ENCODE assay signal across 20 cellular contexts in the genomic region with DNA sequence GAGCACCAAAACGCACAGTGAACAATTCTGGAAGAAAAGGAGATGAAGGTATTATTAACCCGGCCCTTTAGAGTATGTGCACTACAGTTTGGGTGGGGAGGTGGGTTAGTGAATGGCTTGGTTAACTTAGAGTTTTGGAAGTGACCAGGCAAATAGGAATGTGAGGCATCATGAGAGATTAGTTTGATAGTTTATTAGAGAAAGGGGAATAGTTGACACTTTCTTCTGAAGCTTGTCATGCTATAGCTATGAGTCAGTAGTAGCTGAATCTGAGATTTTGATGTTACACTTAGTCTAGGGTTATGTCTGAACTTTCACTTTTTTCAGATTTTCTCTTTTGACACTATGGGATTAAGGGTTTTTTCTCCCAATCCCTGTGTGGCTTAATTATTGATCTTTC.
A peak's percentile ranks its signal among the peaks of the same experiment; 100 is the strongest.
DNase-seq lines count a peak whose midpoint lies in the region; FAIRE-seq and TF ChIP-seq lines count a peak whose summit lies in the region.
"Had no signal": no experiment of that assay in that cellular context is flagged by ENCODE, and none has a peak within 500 bp of the region (broad histone marks: within the 10 kb centered on the region; RNA-seq: fewer than 3 reads in every experiment).

No MANE protein-coding gene starts in this region.

- H3K36me3 ChIP-seq in astrocyte (ENCODE audit: insufficient read depth, low read length) (no peaks in the 10 kb centered on the region), mesenchymal stem cell (ENCODE audit: control insufficient read depth in 1 of 2, insufficient read depth in 2 of 2, low read depth in 1 of 2, low read length in 2 of 2) (no peaks in the 10 kb centered on the region)

- no peak overlapping the region for H2BK120ac ChIP-seq in mesenchymal stem cell (ENCODE audit: low read depth, low read length)

- no peak overlapping the region for H2BK15ac ChIP-seq in mesenchymal stem cell (ENCODE audit: low read depth, poor library complexity, severe bottlenecking)

- H3K9me3 ChIP-seq in AG04450 (ENCODE audit: control insufficient read depth, insufficient read depth, low read length): no peaks in the 10 kb centered on the region
- no peaks in the 10 kb centered on the region for H3K9me3 ChIP-seq in astrocyte (ENCODE audit: insufficient read depth, low read depth, low read length)
- peaks cover 28% of the 10 kb centered on the region for H3K9me3 ChIP-seq in mesenchymal stem cell (ENCODE audit: control insufficient read depth, low read length)
- H3K9me3 ChIP-seq: Caco-2 had no signal

- no peak overlapping the region for H2AK5ac ChIP-seq in mesenchymal stem cell (ENCODE audit: low read length, severe bottlenecking)

- POLR2A ChIA-PET in AG04450 (lab: Yijun Ruan, JAX): interaction anchor here (0.7 kb wide), 1 partner anchor 797 kb away, joined by 6 read pairs; no protein-coding TSS in a partner anchor

- no peaks in the 10 kb centered on the region for H3K27me3 ChIP-seq in AG04450 (ENCODE audit: control insufficient read depth, insufficient read depth, low read length)
- no peaks in the 10 kb centered on the region for H3K27me3 ChIP-seq in astrocyte (ENCODE audit: insufficient read depth, low read length)
- no peaks in the 10 kb centered on the region for H3K27me3 ChIP-seq in mesenchymal stem cell (ENCODE audit: control insufficient read depth in 1 of 2, insufficient read depth in 1 of 2, low read length in 2 of 2)

- H4K91ac ChIP-seq in mesenchymal stem cell (ENCODE audit: low read length): no peak overlapping the region

- no peaks in the 10 kb centered on the region for H3K27me3 Mint-ChIP-seq in astrocyte (ENCODE audit: low read depth, unreplicated experiment)

- H3K23ac ChIP-seq in mesenchymal stem cell (ENCODE audit: low read length in 2 of 2): no peak overlapping the region

- H3K9me3 Mint-ChIP-seq in astrocyte (ENCODE audit: unreplicated experiment): peaks cover 3% of the 10 kb centered on the region

- H3K4me1 ChIP-seq in astrocyte (ENCODE audit: insufficient read depth, low read length) (peaks cover 7% of the 10 kb centered on the region), mesenchymal stem cell (ENCODE audit: control insufficient read depth, insufficient read depth, low read depth, low read length) (no peaks in the 10 kb centered on the region)
- H3K4me1 ChIP-seq: Caco-2 had no signal

- no peak overlapping the region for H3K14ac ChIP-seq in mesenchymal stem cell (ENCODE audit: low read length in 2 of 2)

- no peak overlapping the region for H3K9ac ChIP-seq in astrocyte (ENCODE audit: low read length)
- no peak overlapping the region for H3K9ac ChIP-seq in mesenchymal stem cell (ENCODE audit: low read length)

- H2BK12ac ChIP-seq in mesenchymal stem cell (ENCODE audit: low read length in 2 of 2): no peak overlapping the region

- no peaks in the 10 kb centered on the region for H3K79me2 ChIP-seq in astrocyte (ENCODE audit: insufficient read depth, low read length)

- no peaks in the 10 kb centered on the region for H3K36me3 Mint-ChIP-seq in astrocyte (ENCODE audit: low read depth, unreplicated experiment)

- H2AFZ ChIP-seq in astrocyte (ENCODE audit: low read depth, low read length): no peak overlapping the region
- H2AFZ ChIP-seq in mesenchymal stem cell (ENCODE audit: low read depth, low read length): no peak overlapping the region
- H2AFZ ChIP-seq: GM23338 had no signal

- no peak for TF ChIP-seq CTCF in AG04450 (IDR thresholded peaks at IDR 0.05; ENCODE audit: low read depth, low read length)
- no peak for TF ChIP-seq CTCF in astrocyte (IDR thresholded peaks at IDR 0.05; ENCODE audit: insufficient read depth, low read depth, low read length)

- no peak overlapping the region for H4K8ac ChIP-seq in mesenchymal stem cell (ENCODE audit: low read length)

- CTCF ChIA-PET in AG04450 (lab: Charles Lee): no interaction called here

- H3K4ac ChIP-seq in mesenchymal stem cell (ENCODE audit: low read depth in 1 of 2, low read length in 2 of 2): no peak overlapping the region

- no peak overlapping the region for H3K27ac ChIP-seq in AG04450 (ENCODE audit: low read depth, low read length)
- H3K27ac ChIP-seq in astrocyte (ENCODE audit: low read depth, low read length): peak overlapping the region; percentile 30
- no peak overlapping the region for H3K27ac ChIP-seq in mesenchymal stem cell (ENCODE audit: low read length, poor library complexity, severe bottlenecking)

- DNase-seq in AG04450 (ENCODE audit: low read depth, low spot score) (peak; percentile 76), HTR-8/SVneo (ENCODE audit: insufficient read length, low spot score) (peak; percentile 69), astrocyte (ENCODE audit: low read depth) (peak; percentile 90), mesenchymal stem cell (peak; percentile 50), OCI-M2 (lab: John Stamatoyannopoulos, UW; ENCODE audit: unreplicated experiment) (no peak), SK-N-DZ (ENCODE audit: low spot score) (no peak)
- no peak for DNase-seq in activated CD4-positive, CD25-positive, alpha-beta regulatory T cell (lab: John Stamatoyannopoulos, UW)
- no peak for DNase-seq in activated naive CD4-positive, alpha-beta T cell (lab: John Stamatoyannopoulos, UW)
- DNase-seq: AML-193, Caco-2, GDM1, HFFc6, Karpas-422, NCI-H1930, NCI-H2171 treated with DMSO at 0.1 percent for 48 hours, NCI-H510A, NCI-H82, SIG-M5 had no signal

- no peaks in the 10 kb centered on the region for H3K79me1 ChIP-seq in mesenchymal stem cell (replicated peaks; ENCODE audit: low read length, poor library complexity, severe bottlenecking)

- no peak overlapping the region for H3K4me3 Mint-ChIP-seq in astrocyte (ENCODE audit: unreplicated experiment)
- H3K4me3 Mint-ChIP-seq: GM23338, HFFc6 had no signal

- no peak overlapping the region for H2BK5ac ChIP-seq in mesenchymal stem cell (ENCODE audit: low read depth, low read length, poor library complexity, severe bottlenecking)

- peak overlapping the region; percentile 29 for H3K4me2 ChIP-seq in astrocyte (ENCODE audit: low read length)
- no peak overlapping the region for H3K4me2 ChIP-seq in mesenchymal stem cell (ENCODE audit: low read length, poor library complexity, severe bottlenecking)
- H3K4me2 ChIP-seq: GM23338 had no signal

- peak overlapping the region; percentile 85 for H3K27ac Mint-ChIP-seq in astrocyte (ENCODE audit: unreplicated experiment)
- H3K27ac Mint-ChIP-seq: GM23338, HFFc6 had no signal

- H4K20me1 ChIP-seq in astrocyte (ENCODE audit: insufficient read depth, low read length): no peaks in the 10 kb centered on the region

- no peak overlapping the region for H3K18ac ChIP-seq in mesenchymal stem cell (ENCODE audit: low read depth in 1 of 2, low read length in 2 of 2)

- H3K4me3 ChIP-seq in AG04450 (ENCODE audit: low read depth, low read length): no peak overlapping the region
- no peak overlapping the region for H3K4me3 ChIP-seq in astrocyte (ENCODE audit: insufficient read depth, low read depth, low read length)
- H3K4me3 ChIP-seq in mesenchymal stem cell (ENCODE audit: insufficient read depth in 1 of 2, low read depth in 1 of 2, low read length in 2 of 2): no peak overlapping the region
- H3K4me3 ChIP-seq: GM23338 had no signal

- WGBS in mesenchymal stem cell: 42% methylated on average over 1 of the region's 2 CpGs

- FAIRE-seq in HTR-8/SVneo (lab: Jason Lieb, UNC) (peak; percentile 96), astrocyte (lab: Jason Lieb, UNC) (peak; percentile 9)
- FAIRE-seq: A204.1 had no signal

- peaks cover 4% of the 10 kb centered on the region for H3K4me1 Mint-ChIP-seq in astrocyte (ENCODE audit: low read depth, unreplicated experiment)
- H3K4me1 Mint-ChIP-seq: GM23338 had no signal

Comparison
In these comparisons a context has a peak if more than half of its experiments do, and no peak if none do; other contexts are left out.
1. DNase-seq: peak in AG04450 (single experiment), HTR-8/SVneo (single experiment), astrocyte (single experiment) and mesenchymal stem cell (single experiment); none in activated CD4-positive, CD25-positive, alpha-beta regulatory T cell (0 of 4), OCI-M2 (single experiment), SK-N-DZ (single experiment) and activated naive CD4-positive, alpha-beta T cell (0 of 4).